Comparison of ENCODE assay signal across 17 cellular contexts in the genomic region with DNA sequence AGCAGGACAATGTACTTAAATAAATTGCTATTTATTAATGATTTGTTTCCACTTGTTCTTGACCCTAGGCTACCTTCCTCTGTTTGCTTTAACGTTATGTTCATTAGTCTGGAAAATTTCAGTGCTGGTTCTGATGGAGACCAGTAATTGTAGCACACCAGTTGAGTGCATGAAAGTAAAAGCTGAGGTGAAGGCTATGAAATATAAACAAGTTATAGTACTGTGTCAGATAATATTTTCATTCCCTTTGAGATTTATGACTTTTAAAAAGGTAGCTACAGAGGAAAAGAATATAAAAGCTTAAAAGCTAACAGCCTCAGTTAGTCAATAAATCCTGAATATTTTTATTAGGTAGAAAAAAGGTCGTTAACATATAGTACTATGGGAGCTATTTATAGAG.
DNase-seq lines count a peak whose midpoint lies in the region; ATAC-seq and TF ChIP-seq lines count a peak whose summit lies in the region.
"Had no signal": no experiment of that assay in that cellular context is flagged by ENCODE, and none has a peak within 500 bp of the region (broad histone marks: within the 10 kb centered on the region; RNA-seq: fewer than 3 reads in every experiment).

No MANE protein-coding gene starts in this region.

- peak overlapping the region; percentile 82 for H3K27ac ChIP-seq in neural progenitor cell
- H3K27ac ChIP-seq: A549, C4-2B had no signal

- peaks cover 25% of the 10 kb centered on the region for H3F3A ChIP-seq in neural progenitor cell (ENCODE audit: low read depth)

- POLR2A ChIA-PET in HEK293T (lab: Yijun Ruan, JAX) = no interaction called here

- H3K4me1 Mint-ChIP-seq in neural progenitor cell (peaks cover 35% of the 10 kb centered on the region), natural killer cell (no peaks in the 10 kb centered on the region)

- intact Hi-C loops in natural killer cell (cut with micrococcal nuclease) = no loop called here

- H3K27me3 Mint-ChIP-seq in neural progenitor cell (ENCODE audit: insufficient read depth, low read depth) (no peaks in the 10 kb centered on the region), natural killer cell (ENCODE audit: low read depth in 2 of 2) (no peaks in the 10 kb centered on the region)

- no peak overlapping the region for H3K9ac ChIP-seq in neural progenitor cell

- H3K36me3 Mint-ChIP-seq in neural progenitor cell = peaks cover 3% of the 10 kb centered on the region
- no peaks in the 10 kb centered on the region for H3K36me3 Mint-ChIP-seq in natural killer cell

- H4K20me1 ChIP-seq in neural progenitor cell (ENCODE audit: low read depth) = no peaks in the 10 kb centered on the region

- peak overlapping the region; percentile 49 for H3K4me2 ChIP-seq in neural progenitor cell
- H3K4me2 ChIP-seq: A549 had no signal

- H3K4me1 ChIP-seq in neural progenitor cell = peaks cover 40% of the 10 kb centered on the region
- H3K4me1 ChIP-seq: A549 had no signal

- TF ChIP-seq CTCF in neural progenitor cell (IDR thresholded peaks at IDR 0.05) (no peak), natural killer cell (IDR thresholded peaks at IDR 0.05) (no peak)

- DNase-seq in NCI-H2107 treated with DMSO at 0.1 percent for 48 hours (lab: John Stamatoyannopoulos, UW; ENCODE audit: unreplicated experiment) = peak; percentile 18
- no peak for DNase-seq in NCI-H2107 (lab: John Stamatoyannopoulos, UW)
- DNase-seq in HEK293T (ENCODE audit: extremely low spot score) = no peak
- peak; percentile 55 for DNase-seq in NCI-H748 (lab: John Stamatoyannopoulos, UW; ENCODE audit: unreplicated experiment)
- DNase-seq in neural progenitor cell (ENCODE audit: low spot score) = no peak
- DNase-seq in SK-N-DZ (ENCODE audit: low spot score) = no peak
- no peak for DNase-seq in natural killer cell
- DNase-seq: DMS53, GOT3, Karpas-422, MM.1S, NCI-H1436 treated with DMSO at 0.1 percent for 48 hours, NCI-H524 treated with DMSO at 0.1 percent for 48 hours, PC-3 had no signal

- H3K27me3 ChIP-seq in neural progenitor cell = no peaks in the 10 kb centered on the region

- peak overlapping the region; percentile 87 for H3K27ac Mint-ChIP-seq in neural progenitor cell
- H3K27ac Mint-ChIP-seq in natural killer cell = no peak overlapping the region

- H3K36me3 ChIP-seq in neural progenitor cell = no peaks in the 10 kb centered on the region

- ATAC-seq in natural killer cell (no peak), GM18870 (IDR thresholded peaks at IDR 0.05; ENCODE audit: unreplicated experiment) (no peak)
- ATAC-seq: A549, PC-3 had no signal

- H3K79me2 ChIP-seq in neural progenitor cell (ENCODE audit: low read depth) = no peaks in the 10 kb centered on the region

- H3K4me3 ChIP-seq in neural progenitor cell = peak overlapping the region; percentile 0
- H3K4me3 ChIP-seq: A549 had no signal

- H3K4me3 Mint-ChIP-seq in neural progenitor cell = no peak overlapping the region
- no peak overlapping the region for H3K4me3 Mint-ChIP-seq in natural killer cell

- no peaks in the 10 kb centered on the region for H3K9me3 ChIP-seq in neural progenitor cell (ENCODE audit: low read depth)
- H3K9me3 ChIP-seq: A549 had no signal

- CTCF ChIA-PET in HEK293T (lab: Yijun Ruan, JAX) = no interaction called here

- H2AFZ ChIP-seq in neural progenitor cell (replicated peaks) = no peak overlapping the region

- H3K9me3 Mint-ChIP-seq in neural progenitor cell (peaks cover 2% of the 10 kb centered on the region), natural killer cell (peaks cover 3 to 10% of the 10 kb centered on the region in 2 donors)

TF ChIP-seq in HEK293T, 16 proteins besides CTCF, POLR2A, EP300 and RAD21:
- TF ChIP-seq BHLHE40 (IDR thresholded peaks at IDR 0.05; ENCODE audit: borderline replicate concordance) = no peak
- TF ChIP-seq LEF1 (IDR thresholded peaks at IDR 0.05; ENCODE audit: borderline replicate concordance) = no peak
- peak; percentile 32; the same call in 1 of the 2 replicates for TF ChIP-seq FOXA1 (IDR thresholded peaks at IDR 0.05)
- TF ChIP-seq, protein P1, sequence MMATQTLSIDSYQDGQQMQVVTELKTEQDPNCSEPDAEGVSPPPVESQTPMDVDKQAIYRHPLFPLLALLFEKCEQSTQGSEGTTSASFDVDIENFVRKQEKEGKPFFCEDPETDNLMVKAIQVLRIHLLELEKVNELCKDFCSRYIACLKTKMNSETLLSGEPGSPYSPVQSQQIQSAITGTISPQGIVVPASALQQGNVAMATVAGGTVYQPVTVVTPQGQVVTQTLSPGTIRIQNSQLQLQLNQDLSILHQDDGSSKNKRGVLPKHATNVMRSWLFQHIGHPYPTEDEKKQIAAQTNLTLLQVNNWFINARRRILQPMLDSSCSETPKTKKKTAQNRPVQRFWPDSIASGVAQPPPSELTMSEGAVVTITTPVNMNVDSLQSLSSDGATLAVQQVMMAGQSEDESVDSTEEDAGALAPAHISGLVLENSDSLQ (IDR thresholded peaks at IDR 0.05) = peak; percentile 80
TF ChIP-seq in HEK293T: peak in this region for 2.

Comparison
In these comparisons a context has a peak if more than half of its experiments do, and no peak if none do; other contexts are left out.
1. DNase-seq: peak in NCI-H2107 treated with DMSO at 0.1 percent for 48 hours (single experiment) and NCI-H748 (single experiment); none in NCI-H2107 (single experiment), HEK293T (single experiment), neural progenitor cell (single experiment), SK-N-DZ (single experiment) and natural killer cell (single experiment).